9 cellular contexts compared by ENCODE assay signal in genomic region chr14:58275527-58276190, GRCh38. TPM values are rescaled to one million over a fixed set of nuclear protein-coding genes. Genes with fewer than 3 reads are reported as not detected.
DNase-seq lines count a peak whose midpoint lies in the region; ATAC-seq and TF ChIP-seq lines count a peak whose summit lies in the region.
"Had no signal": no experiment of that assay in that cellular context is flagged by ENCODE, and none has a peak within 500 bp of the region (broad histone marks: within the 10 kb centered on the region; RNA-seq: fewer than 3 reads in every experiment).

No MANE protein-coding gene starts in this region.

- H3K27me3 Mint-ChIP-seq in activated naive CD4-positive, alpha-beta T cell treated with anti-CD3 and anti-CD28 coated beads for 36 hours (ENCODE audit: low read depth): no peaks in the 10 kb centered on the region
- no peaks in the 10 kb centered on the region for H3K27me3 Mint-ChIP-seq in activated B cell treated with CpG ODN at 0.5 μM for 24 hours
- H3K27me3 Mint-ChIP-seq in stimulated activated naive B cell treated with anti-CD40 and anti-IgM and Interleukin-4, amounts not matched to agents 10 μg/mL and 1 μg/mL and 100 μg/mL, for 72 hours: no peaks in the 10 kb centered on the region

- POLR2A ChIA-PET in activated B cell treated with CpG ODN at 0.5 μM for 24 hours (lab: Charles Lee): interaction anchor here (0.7 to 1.2 kb wide), 2 partner anchors 22 to 150 kb away, joined by 3 to 6 read pairs; no protein-coding TSS in a partner anchor

- no peak for ATAC-seq in activated B cell treated with CpG ODN at 0.5 μM for 24 hours (ENCODE audit: low read depth)
- no peak for ATAC-seq in stimulated activated naive B cell treated with anti-CD40 and anti-IgM and Interleukin-4, amounts not matched to agents 10 μg/mL and 1 μg/mL and 100 μg/mL, for 72 hours (replicated peaks)
- no peak for ATAC-seq in GM19395 (IDR thresholded peaks at IDR 0.05; ENCODE audit: unreplicated experiment)
- ATAC-seq in activated CD4-positive, CD25-positive, alpha-beta regulatory T cell treated with anti-CD3 and anti-CD28 coated beads, Interleukin-2, amount 50 U/mL, for 24 hours: no peak

- no peaks in the 10 kb centered on the region for H3K9me3 Mint-ChIP-seq in activated naive CD4-positive, alpha-beta T cell treated with anti-CD3 and anti-CD28 coated beads for 36 hours
- no peaks in the 10 kb centered on the region for H3K9me3 Mint-ChIP-seq in activated B cell treated with CpG ODN at 0.5 μM for 24 hours
- peaks cover 0 to 1% of the 10 kb centered on the region in 2 donors for H3K9me3 Mint-ChIP-seq in stimulated activated naive B cell treated with anti-CD40 and anti-IgM and Interleukin-4, amounts not matched to agents 10 μg/mL and 1 μg/mL and 100 μg/mL, for 72 hours

- CTCF ChIA-PET in activated naive CD4-positive, alpha-beta T cell treated with anti-CD3 and anti-CD28 coated beads for 36 hours (lab: Charles Lee): interaction anchor here (0.6 to 2.2 kb wide), 3 partner anchors 11 to 28 kb away, joined by 3 to 5 read pairs (median 4); partner anchors contain the start of gene ARID4A
- CTCF ChIA-PET in activated B cell treated with CpG ODN at 0.5 μM for 24 hours (lab: Charles Lee): interaction anchor here (0.6 kb wide), 1 partner anchor 120 kb away, joined by 3 read pairs; the partner anchor contains the start of gene TOMM20L

- no peak for TF ChIP-seq CTCF in activated B cell treated with CpG ODN at 0.5 μM for 24 hours (IDR thresholded peaks at IDR 0.05)

- H3K4me3 Mint-ChIP-seq in activated naive CD4-positive, alpha-beta T cell treated with anti-CD3 and anti-CD28 coated beads for 36 hours: no peak overlapping the region
- H3K4me3 Mint-ChIP-seq in activated B cell treated with CpG ODN at 0.5 μM for 24 hours: no peak overlapping the region
- H3K4me3 Mint-ChIP-seq in stimulated activated naive B cell treated with anti-CD40 and anti-IgM and Interleukin-4, amounts not matched to agents 10 μg/mL and 1 μg/mL and 100 μg/mL, for 72 hours: peak overlapping the region in 1 of 2 donors; percentile 34

- H3K27ac Mint-ChIP-seq in activated naive CD4-positive, alpha-beta T cell treated with anti-CD3 and anti-CD28 coated beads for 36 hours: peak overlapping the region; percentile 84
- peak overlapping the region; percentile 36 for H3K27ac Mint-ChIP-seq in activated B cell treated with CpG ODN at 0.5 μM for 24 hours
- H3K27ac Mint-ChIP-seq in stimulated activated naive B cell treated with anti-CD40 and anti-IgM and Interleukin-4, amounts not matched to agents 10 μg/mL and 1 μg/mL and 100 μg/mL, for 72 hours: peak overlapping the region; percentile 85

- H3K4me1 Mint-ChIP-seq in activated naive CD4-positive, alpha-beta T cell treated with anti-CD3 and anti-CD28 coated beads for 36 hours (ENCODE audit: low read depth): peaks cover 52% of the 10 kb centered on the region
- H3K4me1 Mint-ChIP-seq in activated B cell treated with CpG ODN at 0.5 μM for 24 hours: peaks cover 30% of the 10 kb centered on the region
- H3K4me1 Mint-ChIP-seq in stimulated activated naive B cell treated with anti-CD40 and anti-IgM and Interleukin-4, amounts not matched to agents 10 μg/mL and 1 μg/mL and 100 μg/mL, for 72 hours: peaks cover 12 to 44% of the 10 kb centered on the region in 2 donors

- intact Hi-C loops in activated naive CD4-positive, alpha-beta T cell treated with anti-CD3 and anti-CD28 coated beads for 36 hours (cut with micrococcal nuclease): loop anchor here (1.0 kb wide), 1 partner anchor 31 kb away; the partner anchor contains the start of gene PSMA3
- intact Hi-C loops in activated B cell treated with CpG ODN at 0.5 μM for 24 hours (cut with micrococcal nuclease): loop anchor here (1.0 kb wide), 1 partner anchor 8 kb away; no protein-coding TSS in a partner anchor

- DNase-seq in activated naive CD4-positive, alpha-beta T cell treated with anti-CD3 and anti-CD28 coated beads for 36 hours: no peak
- no peak for DNase-seq in activated naive CD4-positive, alpha-beta T cell (lab: John Stamatoyannopoulos, UW)
- DNase-seq in activated B cell treated with CpG ODN at 0.5 μM for 24 hours (no peak), foreskin melanocyte (peak; percentile 68), SHP77 (lab: John Stamatoyannopoulos, UW) (no peak)
- no peak for DNase-seq in stimulated activated naive B cell treated with anti-CD40 and anti-IgM and Interleukin-4, amounts not matched to agents 10 μg/mL and 1 μg/mL and 100 μg/mL, for 72 hours
- DNase-seq: NCI-H2171 treated with DMSO at 0.1 percent for 48 hours had no signal

- H3K36me3 Mint-ChIP-seq in activated naive CD4-positive, alpha-beta T cell treated with anti-CD3 and anti-CD28 coated beads for 36 hours (ENCODE audit: low read depth): peaks cover 43% of the 10 kb centered on the region
- peaks cover 85% of the 10 kb centered on the region for H3K36me3 Mint-ChIP-seq in activated B cell treated with CpG ODN at 0.5 μM for 24 hours (ENCODE audit: low read depth)
- peaks cover 21 to 49% of the 10 kb centered on the region in 2 donors for H3K36me3 Mint-ChIP-seq in stimulated activated naive B cell treated with anti-CD40 and anti-IgM and Interleukin-4, amounts not matched to agents 10 μg/mL and 1 μg/mL and 100 μg/mL, for 72 hours

RNA-seq across cellular contexts. Expression of gene ARID4A, which starts 22.7 kb away (rescaled TPM):
- 10 to 100 TPM; 18.9 to 20.4 TPM for total RNA-seq in activated naive CD4-positive, alpha-beta T cell treated with anti-CD3 and anti-CD28 coated beads for 36 hours
- total RNA-seq in activated B cell treated with CpG ODN at 0.5 μM for 24 hours: 39.6 and 42.0 TPM in 2 replicates

RNA-seq across cellular contexts. Expression of gene PSMA3, which starts 31.0 kb away (rescaled TPM):
- total RNA-seq in activated naive CD4-positive, alpha-beta T cell treated with anti-CD3 and anti-CD28 coated beads for 36 hours: 100 to 1,000 TPM; 399 to 424 TPM
- 204 and 208 TPM in 2 replicates for total RNA-seq in activated B cell treated with CpG ODN at 0.5 μM for 24 hours
